8 cellular contexts compared by ENCODE assay signal in genomic region chr9:33523397-33524296, GRCh38. TPM values are rescaled to one million over a fixed set of nuclear protein-coding genes. Genes with fewer than 3 reads are reported as not detected.
DNase-seq lines count a peak whose midpoint lies in the region; ATAC-seq and TF ChIP-seq lines count a peak whose summit lies in the region.
"Not testable (repeated sequence)": the region's sequence is repeated elsewhere in the genome, so short reads cannot be mapped to it uniquely, and the experiment has no call there.

Gene ANKRD18B (plus strand): TSS chr9:33524251. CDS start chr9:33524490, 239 bp downstream.

- DNase-seq in ELF-1 (ENCODE audit: low read depth, low spot score) (peak; percentile 89), MG63 (peak; percentile 49), PC-3 (peak; percentile 71), colonic mucosa (peak; percentile 21), iPS-NIHi11 (ENCODE audit: low spot score) (peak; percentile 58), upper lobe of right lung (peak; percentile 67)
- DNase-seq in activated CD8-positive, alpha-beta memory T cell treated with anti-CD3 and anti-CD28 coated beads for 24 hours, result peak; percentile 74

- ATAC-seq in PC-3 (peak; percentile 90), upper lobe of right lung (peak; percentile 86)

- H3K9me2 ChIP-seq in PC-3 (replicated peaks; ENCODE audit: low read length), result not testable (repeated sequence)

- not testable (repeated sequence) for H4K20me1 ChIP-seq in PC-3 (ENCODE audit: low read length)

- not testable (repeated sequence) for H3K4me1 ChIP-seq in PC-3 (ENCODE audit: insufficient read depth, low read length); colonic mucosa; rectal smooth muscle tissue (ENCODE audit: control insufficient read depth, insufficient read depth, low read length); upper lobe of right lung

- not testable (repeated sequence) for BruUV-seq in PC-3 (replicated peaks; lab: Mats Ljungman, UMichigan)

- peak within 1 kb of the TSS; percentile 78 for H2AFZ ChIP-seq in PC-3 (ENCODE audit: low read length)

- peak within 1 kb of the TSS; percentile 76 for H3K4me2 ChIP-seq in PC-3 (ENCODE audit: low read length)

- H3K79me2 ChIP-seq in PC-3 (ENCODE audit: low read length), result peaks cover 13% of the 10 kb centered on the region

- intact Hi-C loops in PC-3 (cut with micrococcal nuclease), result loop anchor here (1.0 to 2.0 kb wide), 2 partner anchors 81 to 199 kb away; no protein-coding TSS in a partner anchor
- intact Hi-C loops in colonic mucosa (cut with DNase I); upper lobe of right lung (cut with DNase I): not testable (repeated sequence)

- not testable (repeated sequence) for H3K36me3 ChIP-seq in MG63; PC-3 (ENCODE audit: low read depth, low read length); colonic mucosa; rectal smooth muscle tissue (ENCODE audit: control insufficient read depth, insufficient read depth, low read length); upper lobe of right lung

- CTCF ChIA-PET in PC-3 (lab: Charles Lee), result interaction anchor here (0.7 to 1.0 kb wide), 5 partner anchors 18 to 100 kb away, joined by 3 to 7 read pairs (median 3); no protein-coding TSS in a partner anchor

- peak within 1 kb of the TSS; percentile 35 for H3K4me3 ChIP-seq in MG63
- H3K4me3 ChIP-seq in PC-3 (ENCODE audit: low read length), result peak within 1 kb of the TSS; percentile 77
- H3K4me3 ChIP-seq in colonic mucosa, result peak within 1 kb of the TSS; percentile 31
- peak within 1 kb of the TSS; percentile 51 for H3K4me3 ChIP-seq in rectal smooth muscle tissue (ENCODE audit: low read length)
- peak within 1 kb of the TSS; percentile 16 for H3K4me3 ChIP-seq in upper lobe of right lung

- H3F3A ChIP-seq in PC-3 (ENCODE audit: low read length, unreplicated experiment), result not testable (repeated sequence)

- TF ChIP-seq CTCF in PC-3 (conservative IDR thresholded peaks at IDR 0.05; ENCODE audit: low read depth, low read length), result peak; percentile 50
- TF ChIP-seq CTCF in colonic mucosa (IDR thresholded peaks at IDR 0.05); upper lobe of right lung (IDR thresholded peaks at IDR 0.05): not testable (repeated sequence)

- not testable (repeated sequence) for H3K9me3 ChIP-seq in MG63; PC-3 (ENCODE audit: low read length); colonic mucosa; upper lobe of right lung

- H3K27ac ChIP-seq in PC-3 (ENCODE audit: low read length); colonic mucosa; rectal smooth muscle tissue (ENCODE audit: low read depth, low read length); upper lobe of right lung: not testable (repeated sequence)

- peak within 1 kb of the TSS; percentile 72 for H3K9ac ChIP-seq in PC-3 (ENCODE audit: low read length)
- H3K9ac ChIP-seq in colonic mucosa (ENCODE audit: low read depth in 2 of 2, low read length in 2 of 2); rectal smooth muscle tissue (ENCODE audit: low read length): not testable (repeated sequence)

- not testable (repeated sequence) for H3K27me3 ChIP-seq in MG63; PC-3 (ENCODE audit: low read length); rectal smooth muscle tissue (ENCODE audit: control insufficient read depth, insufficient read depth, low read length)
- H3K27me3 ChIP-seq in colonic mucosa (peaks cover 15% of the 10 kb centered on the region), upper lobe of right lung (peaks cover 72% of the 10 kb centered on the region)

- POLR2A ChIA-PET in PC-3 (lab: Charles Lee; ENCODE audit: unreplicated experiment), result interaction anchor here (0.7 to 0.9 kb wide), 2 partner anchors 50 to 98 kb away, joined by 9 to 17 read pairs; no protein-coding TSS in a partner anchor

RNA-seq across cellular contexts. Expression of gene ANKRD18B, which starts in this region (rescaled TPM):
- total RNA-seq in MG63 (2014; rRNA removed; shearing (Covaris generic); ENCODE audit: low replicate concordance), result not detected in 2 replicates
- total RNA-seq in PC-3 (2014; rRNA removed) (5.4 and 13.5 TPM in 2 replicates), colonic mucosa (under 1 TPM in 1 of 2 donors, not detected in 1; 0.57 TPM), upper lobe of right lung (1.2 TPM)

Comparison
In these comparisons a context has a peak if more than half of its experiments do, and no peak if none do; other contexts are left out.
1. Peak in DNase-seq and H3K4me3 ChIP-seq in MG63; RNA of the gene not detected or under 1 TPM.
2. Peak in DNase-seq and H3K4me3 ChIP-seq in colonic mucosa; RNA of the gene not detected or under 1 TPM.
3. DNase-seq: peak in every context shown above with its lines; median percentile 89 in ELF-1; 74 in activated CD8-positive, alpha-beta memory T cell treated with anti-CD3 and anti-CD28 coated beads for 24 hours; 71 in PC-3; 67 in upper lobe of right lung; 58 in iPS-NIHi11; 49 in MG63; 21 in colonic mucosa.
4. H3K4me3 ChIP-seq: peak in every context shown above with its lines; median percentile 77 in PC-3; 51 in rectal smooth muscle tissue; 35 in MG63; 31 in colonic mucosa; 16 in upper lobe of right lung.